In the genomic region with DNA sequence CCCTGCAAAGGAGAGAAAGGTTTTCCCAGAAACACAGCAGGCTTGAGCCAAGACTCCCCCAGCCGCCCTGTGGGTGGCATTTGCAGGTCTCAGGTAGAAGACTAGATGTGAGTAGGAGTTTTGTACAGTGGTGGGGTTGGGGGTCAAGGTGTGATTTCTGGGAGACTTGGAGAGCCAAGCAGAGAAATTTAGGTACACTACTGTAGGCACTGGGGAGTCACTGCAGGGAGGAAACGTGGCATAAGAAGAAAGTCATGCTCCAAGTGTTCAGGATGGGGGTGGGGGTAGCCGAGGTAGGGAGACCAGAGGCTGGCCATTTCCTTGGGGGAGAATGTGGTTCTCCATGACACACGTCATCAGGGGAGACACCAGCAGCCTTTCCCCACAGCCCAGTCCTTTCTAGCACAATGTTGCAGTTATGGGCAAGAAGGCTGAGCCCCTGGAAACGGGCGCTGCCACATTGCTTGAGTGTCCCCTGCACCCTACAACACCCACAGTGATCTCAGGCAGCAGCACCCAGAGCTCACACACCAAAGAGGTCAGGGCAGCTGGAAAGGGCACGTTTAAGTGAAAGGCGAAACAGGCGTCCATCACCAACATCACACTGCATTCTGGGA, we compare ENCODE assay signal across 15 cellular contexts.
"Had no signal": no experiment of that assay in that cellular context is flagged by ENCODE, and none has a peak within 500 bp of the region (broad histone marks: within the 10 kb centered on the region; RNA-seq: fewer than 3 reads in every experiment).

No MANE protein-coding gene starts in this region.

- H3K27me3 Mint-ChIP-seq: activated CD4-positive, alpha-beta memory T cell treated with anti-CD3 and anti-CD28 coated beads for 36 hours had no signal

- H3K36me3 ChIP-seq: upper lobe of left lung had no signal

- DNase-seq: activated CD4-positive, alpha-beta memory T cell treated with anti-CD3 and anti-CD28 coated beads for 36 hours; activated CD4-positive, alpha-beta T cell treated with anti-CD3 and anti-CD28 coated beads for 1 hour; activated CD8-positive, alpha-beta memory T cell treated with anti-CD3 and anti-CD28 coated beads, Interleukin-2, amount 50 U/mL, for 4 hours; activated naive CD4-positive, alpha-beta T cell treated with Interleukin-2 at 50 U/mL for 16 hours; foreskin keratinocyte; glutamatergic neuron; hypothalamus; mesendoderm; psoas muscle; stimulated activated naive CD8-positive, alpha-beta T cell treated with anti-CD3 and anti-CD28 coated beads, Interleukin-15, amount 100 ng/mL, for 72 hours; upper lobe of left lung had no signal

- H3K27ac ChIP-seq: foreskin keratinocyte, psoas muscle, upper lobe of left lung had no signal

- ATAC-seq: foreskin keratinocyte; psoas muscle; sciatic nerve; stimulated activated naive CD8-positive, alpha-beta T cell treated with anti-CD3 and anti-CD28 coated beads, Interleukin-15, amount 100 ng/mL, for 72 hours had no signal

- H3K27ac Mint-ChIP-seq: activated CD4-positive, alpha-beta memory T cell treated with anti-CD3 and anti-CD28 coated beads for 36 hours; activated T-helper 1 cell treated with anti-CD3 and anti-CD28 coated beads, Interleukin-12 subunit alpha, Interleukin-12 subunit beta, Interleukin-2, Interleukin-4 antibody, amounts not matched to agents 30 ng/mL and 10 ng/mL and 1 ng/mL, durations not matched to agents 14 hours and 24 hours and 36 hours; stimulated activated naive CD8-positive, alpha-beta T cell treated with anti-CD3 and anti-CD28 coated beads, Interleukin-15, amount 100 ng/mL, for 72 hours had no signal

- FAIRE-seq: astrocyte, endothelial cell of umbilical vein had no signal

- H3K4me1 ChIP-seq: foreskin keratinocyte, psoas muscle had no signal

- H3K36me3 Mint-ChIP-seq: activated CD4-positive, alpha-beta memory T cell treated with anti-CD3 and anti-CD28 coated beads for 36 hours had no signal

- H3K4me3 Mint-ChIP-seq: activated CD4-positive, alpha-beta memory T cell treated with anti-CD3 and anti-CD28 coated beads for 36 hours; activated T-helper 1 cell treated with anti-CD3 and anti-CD28 coated beads, Interleukin-12 subunit alpha, Interleukin-12 subunit beta, Interleukin-2, Interleukin-4 antibody, amounts not matched to agents 30 ng/mL and 10 ng/mL and 1 ng/mL, durations not matched to agents 14 hours and 24 hours and 36 hours; stimulated activated naive CD8-positive, alpha-beta T cell treated with anti-CD3 and anti-CD28 coated beads, Interleukin-15, amount 100 ng/mL, for 72 hours had no signal

- H3K9me3 ChIP-seq: psoas muscle, upper lobe of left lung had no signal

- H3K4me3 ChIP-seq: psoas muscle, upper lobe of left lung had no signal

- H3K9me3 Mint-ChIP-seq: activated CD4-positive, alpha-beta memory T cell treated with anti-CD3 and anti-CD28 coated beads for 36 hours; activated T-helper 1 cell treated with anti-CD3 and anti-CD28 coated beads, Interleukin-12 subunit alpha, Interleukin-12 subunit beta, Interleukin-2, Interleukin-4 antibody, amounts not matched to agents 30 ng/mL and 10 ng/mL and 1 ng/mL, durations not matched to agents 14 hours and 24 hours and 36 hours; stimulated activated naive CD8-positive, alpha-beta T cell treated with anti-CD3 and anti-CD28 coated beads, Interleukin-15, amount 100 ng/mL, for 72 hours had no signal

- H3K27me3 ChIP-seq: upper lobe of left lung had no signal
